In the genomic region with DNA sequence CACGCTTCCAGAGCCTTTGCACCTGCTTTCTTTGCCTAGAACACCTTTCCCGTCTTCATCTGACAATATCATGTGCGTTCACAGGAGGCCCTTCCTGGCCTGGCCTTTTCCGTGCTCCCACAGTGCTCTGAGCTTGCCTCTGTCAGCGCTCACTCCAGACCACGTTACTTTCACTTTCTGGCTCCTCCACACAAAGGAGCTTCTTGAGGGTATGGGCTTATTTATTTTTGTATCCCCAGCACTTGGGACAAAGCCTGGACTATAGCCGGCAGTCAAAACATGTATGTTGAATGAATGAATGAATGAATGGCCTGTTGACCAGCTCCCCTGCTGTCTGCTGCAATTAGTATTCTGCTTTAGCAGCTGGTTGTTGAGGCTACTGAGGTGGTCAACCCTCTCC, we compare ENCODE assay signal across 1 cellular context.
TF ChIP-seq lines count a peak whose summit lies in the region.

No MANE protein-coding gene starts in this region.

TF ChIP-seq in HepG2, 621 proteins besides CTCF, POLR2A, EP300 and RAD21 (continued from another document):
- TF ChIP-seq, protein P1, sequence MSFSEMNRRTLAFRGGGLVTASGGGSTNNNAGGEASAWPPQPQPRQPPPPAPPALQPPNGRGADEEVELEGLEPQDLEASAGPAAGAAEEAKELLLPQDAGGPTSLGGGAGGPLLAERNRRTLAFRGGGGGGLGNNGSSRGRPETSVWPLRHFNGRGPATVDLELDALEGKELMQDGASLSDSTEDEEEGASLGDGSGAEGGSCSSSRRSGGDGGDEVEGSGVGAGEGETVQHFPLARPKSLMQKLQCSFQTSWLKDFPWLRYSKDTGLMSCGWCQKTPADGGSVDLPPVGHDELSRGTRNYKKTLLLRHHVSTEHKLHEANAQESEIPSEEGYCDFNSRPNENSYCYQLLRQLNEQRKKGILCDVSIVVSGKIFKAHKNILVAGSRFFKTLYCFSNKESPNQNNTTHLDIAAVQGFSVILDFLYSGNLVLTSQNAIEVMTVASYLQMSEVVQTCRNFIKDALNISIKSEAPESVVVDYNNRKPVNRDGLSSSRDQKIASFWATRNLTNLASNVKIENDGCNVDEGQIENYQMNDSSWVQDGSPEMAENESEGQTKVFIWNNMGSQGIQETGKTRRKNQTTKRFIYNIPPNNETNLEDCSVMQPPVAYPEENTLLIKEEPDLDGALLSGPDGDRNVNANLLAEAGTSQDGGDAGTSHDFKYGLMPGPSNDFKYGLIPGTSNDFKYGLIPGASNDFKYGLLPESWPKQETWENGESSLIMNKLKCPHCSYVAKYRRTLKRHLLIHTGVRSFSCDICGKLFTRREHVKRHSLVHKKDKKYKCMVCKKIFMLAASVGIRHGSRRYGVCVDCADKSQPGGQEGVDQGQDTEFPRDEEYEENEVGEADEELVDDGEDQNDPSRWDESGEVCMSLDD (CRISPR knock-in tag; IDR thresholded peaks at IDR 0.05; ENCODE audit: borderline replicate concordance) = no peak
- TF ChIP-seq, protein P2, sequence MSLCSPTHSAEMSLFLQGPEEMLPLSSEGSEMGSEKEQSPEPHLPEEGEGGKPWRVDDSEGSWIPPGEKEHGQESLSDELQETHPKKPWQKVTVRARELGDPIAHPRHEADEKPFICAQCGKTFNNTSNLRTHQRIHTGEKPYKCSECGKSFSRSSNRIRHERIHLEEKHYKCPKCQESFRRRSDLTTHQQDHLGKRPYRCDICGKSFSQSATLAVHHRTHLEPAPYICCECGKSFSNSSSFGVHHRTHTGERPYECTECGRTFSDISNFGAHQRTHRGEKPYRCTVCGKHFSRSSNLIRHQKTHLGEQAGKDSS (CRISPR knock-in tag; IDR thresholded peaks at IDR 0.05; ENCODE audit: borderline replicate concordance, low read depth) = 0 out of 2 replicates have a peak, but pooled peaks have one; percentile 22
- TF ChIP-seq, protein P3, sequence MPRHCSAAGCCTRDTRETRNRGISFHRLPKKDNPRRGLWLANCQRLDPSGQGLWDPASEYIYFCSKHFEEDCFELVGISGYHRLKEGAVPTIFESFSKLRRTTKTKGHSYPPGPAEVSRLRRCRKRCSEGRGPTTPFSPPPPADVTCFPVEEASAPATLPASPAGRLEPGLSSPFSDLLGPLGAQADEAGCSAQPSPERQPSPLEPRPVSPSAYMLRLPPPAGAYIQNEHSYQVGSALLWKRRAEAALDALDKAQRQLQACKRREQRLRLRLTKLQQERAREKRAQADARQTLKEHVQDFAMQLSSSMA (CRISPR knock-in tag; IDR thresholded peaks at IDR 0.05) = no peak
- TF ChIP-seq ZNF720 (CRISPR knock-in tag; IDR thresholded peaks at IDR 0.05) = no peak
- TF ChIP-seq ZNF563 (CRISPR knock-in tag; IDR thresholded peaks at IDR 0.05) = no peak
- TF ChIP-seq MTA1 (CRISPR knock-in tag; IDR thresholded peaks at IDR 0.05; ENCODE audit: borderline replicate concordance) = no peak
- TF ChIP-seq ZFAT (CRISPR knock-in tag; conservative IDR thresholded peaks at IDR 0.05) = no peak
- peak; percentile 33; the same call in 1 of the 2 replicates for TF ChIP-seq KDM2A (CRISPR knock-in tag; IDR thresholded peaks at IDR 0.05; ENCODE audit: borderline replicate concordance, low read depth)
- TF ChIP-seq ZNF543 (CRISPR knock-in tag; IDR thresholded peaks at IDR 0.05) = no peak
- no peak for TF ChIP-seq ZZZ3 (CRISPR knock-in tag; IDR thresholded peaks at IDR 0.05; ENCODE audit: borderline replicate concordance)
- TF ChIP-seq, protein P4, sequence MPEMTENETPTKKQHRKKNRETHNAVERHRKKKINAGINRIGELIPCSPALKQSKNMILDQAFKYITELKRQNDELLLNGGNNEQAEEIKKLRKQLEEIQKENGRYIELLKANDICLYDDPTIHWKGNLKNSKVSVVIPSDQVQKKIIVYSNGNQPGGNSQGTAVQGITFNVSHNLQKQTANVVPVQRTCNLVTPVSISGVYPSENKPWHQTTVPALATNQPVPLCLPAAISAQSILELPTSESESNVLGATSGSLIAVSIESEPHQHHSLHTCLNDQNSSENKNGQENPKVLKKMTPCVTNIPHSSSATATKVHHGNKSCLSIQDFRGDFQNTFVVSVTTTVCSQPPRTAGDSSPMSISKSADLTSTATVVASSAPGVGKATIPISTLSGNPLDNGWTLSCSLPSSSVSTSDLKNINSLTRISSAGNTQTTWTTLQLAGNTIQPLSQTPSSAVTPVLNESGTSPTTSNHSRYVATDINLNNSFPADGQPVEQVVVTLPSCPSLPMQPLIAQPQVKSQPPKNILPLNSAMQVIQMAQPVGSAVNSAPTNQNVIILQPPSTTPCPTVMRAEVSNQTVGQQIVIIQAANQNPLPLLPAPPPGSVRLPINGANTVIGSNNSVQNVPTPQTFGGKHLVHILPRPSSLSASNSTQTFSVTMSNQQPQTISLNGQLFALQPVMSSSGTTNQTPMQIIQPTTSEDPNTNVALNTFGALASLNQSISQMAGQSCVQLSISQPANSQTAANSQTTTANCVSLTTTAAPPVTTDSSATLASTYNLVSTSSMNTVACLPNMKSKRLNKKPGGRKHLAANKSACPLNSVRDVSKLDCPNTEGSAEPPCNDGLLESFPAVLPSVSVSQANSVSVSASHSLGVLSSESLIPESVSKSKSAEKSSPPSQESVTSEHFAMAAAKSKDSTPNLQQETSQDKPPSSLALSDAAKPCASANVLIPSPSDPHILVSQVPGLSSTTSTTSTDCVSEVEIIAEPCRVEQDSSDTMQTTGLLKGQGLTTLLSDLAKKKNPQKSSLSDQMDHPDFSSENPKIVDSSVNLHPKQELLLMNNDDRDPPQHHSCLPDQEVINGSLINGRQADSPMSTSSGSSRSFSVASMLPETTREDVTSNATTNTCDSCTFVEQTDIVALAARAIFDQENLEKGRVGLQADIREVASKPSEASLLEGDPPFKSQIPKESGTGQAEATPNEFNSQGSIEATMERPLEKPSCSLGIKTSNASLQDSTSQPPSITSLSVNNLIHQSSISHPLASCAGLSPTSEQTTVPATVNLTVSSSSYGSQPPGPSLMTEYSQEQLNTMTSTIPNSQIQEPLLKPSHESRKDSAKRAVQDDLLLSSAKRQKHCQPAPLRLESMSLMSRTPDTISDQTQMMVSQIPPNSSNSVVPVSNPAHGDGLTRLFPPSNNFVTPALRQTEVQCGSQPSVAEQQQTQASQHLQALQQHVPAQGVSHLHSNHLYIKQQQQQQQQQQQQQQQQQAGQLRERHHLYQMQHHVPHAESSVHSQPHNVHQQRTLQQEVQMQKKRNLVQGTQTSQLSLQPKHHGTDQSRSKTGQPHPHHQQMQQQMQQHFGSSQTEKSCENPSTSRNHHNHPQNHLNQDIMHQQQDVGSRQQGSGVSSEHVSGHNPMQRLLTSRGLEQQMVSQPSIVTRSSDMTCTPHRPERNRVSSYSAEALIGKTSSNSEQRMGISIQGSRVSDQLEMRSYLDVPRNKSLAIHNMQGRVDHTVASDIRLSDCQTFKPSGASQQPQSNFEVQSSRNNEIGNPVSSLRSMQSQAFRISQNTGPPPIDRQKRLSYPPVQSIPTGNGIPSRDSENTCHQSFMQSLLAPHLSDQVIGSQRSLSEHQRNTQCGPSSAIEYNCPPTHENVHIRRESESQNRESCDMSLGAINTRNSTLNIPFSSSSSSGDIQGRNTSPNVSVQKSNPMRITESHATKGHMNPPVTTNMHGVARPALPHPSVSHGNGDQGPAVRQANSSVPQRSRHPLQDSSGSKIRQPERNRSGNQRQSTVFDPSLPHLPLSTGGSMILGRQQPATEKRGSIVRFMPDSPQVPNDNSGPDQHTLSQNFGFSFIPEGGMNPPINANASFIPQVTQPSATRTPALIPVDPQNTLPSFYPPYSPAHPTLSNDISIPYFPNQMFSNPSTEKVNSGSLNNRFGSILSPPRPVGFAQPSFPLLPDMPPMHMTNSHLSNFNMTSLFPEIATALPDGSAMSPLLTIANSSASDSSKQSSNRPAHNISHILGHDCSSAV (CRISPR knock-in tag; IDR thresholded peaks at IDR 0.05; ENCODE audit: borderline replicate concordance) = no peak
